ENCODE assay signal across 1 cellular context in the genomic region with DNA sequence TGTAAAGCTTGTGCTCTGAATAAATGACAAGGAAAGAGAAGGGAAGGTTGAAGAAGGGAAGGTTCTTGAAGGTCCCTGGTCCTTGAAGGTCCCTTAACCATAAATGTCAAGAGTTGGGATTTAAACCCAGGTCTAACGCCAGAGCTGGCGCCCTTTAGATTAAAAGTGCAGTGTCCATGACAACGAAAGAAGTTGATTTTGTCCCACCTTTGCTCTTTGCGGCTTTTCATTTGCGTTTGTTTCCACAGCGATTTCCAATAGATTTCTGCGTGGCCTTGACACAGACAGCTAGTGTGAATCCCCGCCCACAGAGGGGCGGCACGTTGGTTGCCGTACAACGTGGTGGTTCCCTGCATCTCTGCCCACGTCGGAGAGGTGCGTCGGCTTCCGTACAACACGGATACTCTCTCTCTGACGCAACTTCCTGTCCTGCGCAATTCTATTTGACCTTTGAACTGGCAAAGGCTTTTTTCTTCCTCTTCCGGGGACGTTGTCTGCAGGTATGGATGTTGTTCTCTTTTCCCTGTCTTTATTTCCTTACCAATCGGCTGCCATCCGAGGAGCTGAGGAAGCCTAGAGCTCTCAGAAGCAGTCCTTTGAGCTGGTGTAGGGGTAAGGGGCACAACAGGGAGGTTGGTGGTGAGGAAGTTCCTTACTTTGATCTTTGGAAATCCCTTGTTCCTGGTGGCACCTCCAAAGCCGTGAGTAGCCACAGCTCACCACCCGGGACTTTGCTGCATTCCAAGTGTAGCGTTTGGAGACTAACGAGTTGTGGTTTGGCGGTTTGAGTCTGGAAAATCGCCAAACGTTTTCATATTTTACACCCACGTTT.
TF ChIP-seq lines count a peak whose summit lies in the region.

Gene RPL34, plus strand, starts transcription at position 476 of the 832 bp plus-strand sequence. CDS start 1,384 bp downstream, outside the sequence.

TF ChIP-seq in GM23338, 12 proteins besides CTCF, POLR2A, EP300 and RAD21 (continued from another document):
- TF ChIP-seq ZNF462 (CRISPR knock-in tag; IDR thresholded peaks at IDR 0.05) (no peak), ETS1 (IDR thresholded peaks at IDR 0.05) (peak; percentile 97), ZNF331 (CRISPR knock-in tag; IDR thresholded peaks at IDR 0.05; ENCODE audit: low read depth) (no peak)
